In genomic region chr11:21628641-21629040, GRCh38 we compare ENCODE assay signal across 34 cellular contexts.
"Had no signal": no experiment of that assay in that cellular context is flagged by ENCODE, and none has a peak within 500 bp of the region (broad histone marks: within the 10 kb centered on the region; RNA-seq: fewer than 3 reads in every experiment).

No MANE protein-coding gene starts in this region.

- ATAC-seq: activated CD4-positive, alpha-beta T cell treated with anti-CD3 and anti-CD28 coated beads for 36 hours; activated CD8-positive, alpha-beta memory T cell treated with anti-CD3 and anti-CD28 coated beads, Interleukin-2, amount 10 ng/mL, durations not matched to agents 7 days and 5 days; activated CD8-positive, alpha-beta T cell treated with anti-CD3 and anti-CD28 coated beads, Interleukin-2, amount 10 ng/mL, durations not matched to agents 7 days and 5 days; activated T-helper 17 cell treated with anti-CD3 and anti-CD28 coated beads, Interleukin-2, amount 50 U/mL, for 72 hours; esophagus mucosa; gastrocnemius medialis; heart left ventricle; T-helper 17 cell had no signal

- H3K27ac ChIP-seq: brain microvascular endothelial cell, coronary artery, dorsolateral prefrontal cortex, gastrocnemius medialis, heart left ventricle, WERI-Rb-1 had no signal

- H3K27me3 ChIP-seq: brain microvascular endothelial cell, gastrocnemius medialis, heart left ventricle had no signal

- DNase-seq: activated CD4-positive, alpha-beta memory T cell treated with anti-CD3 and anti-CD28 coated beads for 36 hours; activated CD4-positive, alpha-beta T cell treated with anti-CD3 and anti-CD28 coated beads for 36 hours; activated CD4-positive, alpha-beta T cell treated with anti-CD3 and anti-CD28 coated beads, Interleukin-2, amount 10 ng/mL, durations not matched to agents 24 days and 14 days; activated CD4-positive, CD25-positive, alpha-beta regulatory T cell; activated CD4-positive, CD25-positive, alpha-beta regulatory T cell treated with anti-CD3 and anti-CD28 coated beads, Interleukin-2, amount 50 U/mL, for 72 hours; activated CD8-positive, alpha-beta memory T cell treated with anti-CD3 and anti-CD28 coated beads, Interleukin-2, amount 10 ng/mL, durations not matched to agents 7 days and 5 days; activated CD8-positive, alpha-beta memory T cell treated with anti-CD3 and anti-CD28 coated beads, Interleukin-2, amount 50 U/mL, for 4 hours; activated CD8-positive, alpha-beta T cell treated with anti-CD3 and anti-CD28 coated beads, Interleukin-2, amount 10 ng/mL, durations not matched to agents 7 days and 5 days; activated effector memory CD4-positive, alpha-beta T cell treated with Interleukin-2 at 50 U/mL for 16 hours; activated gamma-delta T cell treated with Interleukin-2 at 50 U/mL for 16 hours; activated naive CD4-positive, alpha-beta T cell treated with anti-CD3 and anti-CD28 coated beads, Interleukin-2, amount 50 U/mL, for 16 hours; activated naive CD4-positive, alpha-beta T cell treated with Interleukin-2 at 50 U/mL for 16 hours; activated T-cell treated with anti-CD3 and anti-CD28 coated beads for 4 hours; activated T-cell treated with anti-CD3 and anti-CD28 coated beads, Interleukin-2, amount 50 U/mL, for 24 hours; amniotic stem cell; anterior cingulate cortex; brain microvascular endothelial cell; dorsolateral prefrontal cortex; effector memory CD4-positive, alpha-beta T cell; endodermal cell; foreskin fibroblast; gastrocnemius medialis; glutamatergic neuron; heart left ventricle; T-helper 17 cell; T1000; WERI-Rb-1 had no signal

- H3K27me3 Mint-ChIP-seq: activated CD4-positive, alpha-beta memory T cell treated with anti-CD3 and anti-CD28 coated beads for 36 hours; activated CD4-positive, alpha-beta T cell treated with anti-CD3 and anti-CD28 coated beads for 36 hours; activated CD4-positive, alpha-beta T cell treated with anti-CD3 and anti-CD28 coated beads, Interleukin-2, amount 10 ng/mL, durations not matched to agents 24 days and 14 days; activated CD8-positive, alpha-beta memory T cell treated with anti-CD3 and anti-CD28 coated beads, Interleukin-2, amount 10 ng/mL, durations not matched to agents 7 days and 5 days; activated naive CD8-positive, alpha-beta T cell; activated T-cell treated with anti-CD3 and anti-CD28 coated beads, Interleukin-2, amount 50 U/mL, for 24 hours; activated T-helper 17 cell treated with anti-CD3 and anti-CD28 coated beads, Interleukin-2, amount 50 U/mL, for 72 hours; central memory CD8-positive, alpha-beta T cell; dendritic cell treated with granulocyte-macrophage colony-stimulating factor and Interleukin-4, amounts not matched to agents 40 ng/mL and 50 ng/mL, for 4 days; T-helper 17 cell had no signal

- H3K4me3 Mint-ChIP-seq: activated CD4-positive, alpha-beta memory T cell treated with anti-CD3 and anti-CD28 coated beads for 36 hours; activated CD4-positive, alpha-beta T cell treated with anti-CD3 and anti-CD28 coated beads for 36 hours; activated CD4-positive, alpha-beta T cell treated with anti-CD3 and anti-CD28 coated beads, Interleukin-2, amount 10 ng/mL, durations not matched to agents 24 days and 14 days; activated CD8-positive, alpha-beta memory T cell treated with anti-CD3 and anti-CD28 coated beads, Interleukin-2, amount 10 ng/mL, durations not matched to agents 7 days and 5 days; activated CD8-positive, alpha-beta T cell treated with anti-CD3 and anti-CD28 coated beads, Interleukin-2, amount 10 ng/mL, durations not matched to agents 7 days and 5 days; activated naive CD8-positive, alpha-beta T cell; activated T-cell treated with anti-CD3 and anti-CD28 coated beads, Interleukin-2, amount 50 U/mL, for 24 hours; activated T-helper 17 cell treated with anti-CD3 and anti-CD28 coated beads, Interleukin-2, amount 50 U/mL, for 72 hours; central memory CD8-positive, alpha-beta T cell; dendritic cell treated with granulocyte-macrophage colony-stimulating factor and Interleukin-4, amounts not matched to agents 40 ng/mL and 50 ng/mL, for 4 days; endodermal cell; T-helper 17 cell; T-helper 2 cell treated with Interferon-gamma antibody and Interleukin-4, amounts not matched to agents 5 μg/mL and 100 μg/mL, for 36 hours had no signal

- H3K36me3 Mint-ChIP-seq: activated CD4-positive, alpha-beta memory T cell treated with anti-CD3 and anti-CD28 coated beads for 36 hours; activated CD8-positive, alpha-beta memory T cell treated with anti-CD3 and anti-CD28 coated beads, Interleukin-2, amount 10 ng/mL, durations not matched to agents 7 days and 5 days; activated naive CD8-positive, alpha-beta T cell had no signal

- H3K36me3 ChIP-seq: brain microvascular endothelial cell, gastrocnemius medialis, heart left ventricle, WERI-Rb-1 had no signal

- H3K4me1 ChIP-seq: gastrocnemius medialis had no signal

- H3K4me3 ChIP-seq: coronary artery, dorsolateral prefrontal cortex, gastrocnemius medialis, heart left ventricle had no signal

- H3K9me3 Mint-ChIP-seq: activated CD4-positive, alpha-beta T cell treated with anti-CD3 and anti-CD28 coated beads, Interleukin-2, amount 10 ng/mL, durations not matched to agents 24 days and 14 days; endodermal cell had no signal

- H3K4me1 Mint-ChIP-seq: activated CD4-positive, alpha-beta T cell treated with anti-CD3 and anti-CD28 coated beads, Interleukin-2, amount 10 ng/mL, durations not matched to agents 24 days and 14 days; activated CD8-positive, alpha-beta memory T cell treated with anti-CD3 and anti-CD28 coated beads, Interleukin-2, amount 10 ng/mL, durations not matched to agents 7 days and 5 days; activated T-helper 17 cell treated with anti-CD3 and anti-CD28 coated beads, Interleukin-2, amount 50 U/mL, for 72 hours; central memory CD8-positive, alpha-beta T cell; endodermal cell; T-helper 17 cell had no signal

- H3K27ac Mint-ChIP-seq: activated CD4-positive, alpha-beta memory T cell treated with anti-CD3 and anti-CD28 coated beads for 36 hours; activated CD4-positive, alpha-beta T cell treated with anti-CD3 and anti-CD28 coated beads for 36 hours; activated CD4-positive, alpha-beta T cell treated with anti-CD3 and anti-CD28 coated beads, Interleukin-2, amount 10 ng/mL, durations not matched to agents 24 days and 14 days; activated CD8-positive, alpha-beta memory T cell treated with anti-CD3 and anti-CD28 coated beads, Interleukin-2, amount 10 ng/mL, durations not matched to agents 7 days and 5 days; activated CD8-positive, alpha-beta T cell treated with anti-CD3 and anti-CD28 coated beads, Interleukin-2, amount 10 ng/mL, durations not matched to agents 7 days and 5 days; activated naive CD8-positive, alpha-beta T cell; activated T-cell treated with anti-CD3 and anti-CD28 coated beads, Interleukin-2, amount 50 U/mL, for 24 hours; activated T-helper 17 cell treated with anti-CD3 and anti-CD28 coated beads, Interleukin-2, amount 50 U/mL, for 72 hours; endodermal cell; T-helper 17 cell; T-helper 2 cell treated with Interferon-gamma antibody and Interleukin-4, amounts not matched to agents 5 μg/mL and 100 μg/mL, for 36 hours had no signal

- H3K9me3 ChIP-seq: gastrocnemius medialis, heart left ventricle had no signal
